In the genomic region with DNA sequence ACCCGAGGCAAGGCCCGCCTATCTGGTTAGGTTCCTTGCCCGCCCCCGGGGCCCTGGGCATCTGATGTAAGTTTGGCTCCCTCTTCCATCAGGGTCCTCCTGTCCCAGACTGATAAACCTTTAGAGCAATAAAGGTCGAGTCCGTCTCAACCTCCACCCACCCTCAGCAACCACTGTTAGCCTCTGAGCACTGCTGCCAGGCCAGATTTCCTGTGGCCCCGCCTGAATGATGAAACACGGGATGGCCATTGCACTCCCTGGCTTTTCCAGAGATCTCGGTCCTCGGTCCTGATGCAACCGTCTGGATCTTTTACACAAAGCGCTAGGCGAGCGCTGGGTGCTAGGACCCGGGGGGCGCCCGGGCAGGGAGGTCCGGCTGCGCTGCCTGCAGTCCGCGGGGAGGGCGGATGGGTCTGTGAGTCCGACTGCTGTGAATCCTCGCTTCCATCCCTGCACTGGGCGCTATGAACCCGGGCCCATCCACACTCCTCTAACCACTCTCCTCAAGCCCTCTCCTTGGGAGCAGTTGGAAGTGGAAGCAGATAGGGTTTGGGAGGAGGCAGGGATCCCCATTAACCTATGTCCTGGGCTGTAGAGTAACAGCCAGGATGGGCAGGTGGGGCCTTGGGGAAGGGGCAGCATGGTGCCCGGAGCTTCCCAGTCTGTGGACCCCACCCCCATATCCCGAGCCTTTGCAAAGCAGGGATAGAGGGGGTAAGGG, we compare ENCODE assay signal across 8 cellular contexts. TPM values are rescaled to one million over a fixed set of nuclear protein-coding genes. Genes with fewer than 3 reads are reported as not detected.
DNase-seq lines count a peak whose midpoint lies in the region; ATAC-seq and TF ChIP-seq lines count a peak whose summit lies in the region.

No MANE protein-coding gene starts in this region.

- H3K9me3 Mint-ChIP-seq in activated naive CD4-positive, alpha-beta T cell treated with anti-CD3 and anti-CD28 coated beads, Interleukin-2, amount 10 ng/mL, durations not matched to agents 7 days and 5 days: no peaks in the 10 kb centered on the region
- no peaks in the 10 kb centered on the region for H3K9me3 Mint-ChIP-seq in natural killer cell

- H3K27me3 ChIP-seq in foreskin keratinocyte: no peaks in the 10 kb centered on the region

- TF ChIP-seq CTCF in foreskin keratinocyte (conservative IDR thresholded peaks at IDR 0.05): no peak
- TF ChIP-seq CTCF in natural killer cell (IDR thresholded peaks at IDR 0.05): no peak

- CTCF ChIA-PET in activated naive CD4-positive, alpha-beta T cell treated with anti-CD3 and anti-CD28 coated beads, Interleukin-2, amount 10 ng/mL, durations not matched to agents 7 days and 5 days (lab: Charles Lee): interaction anchor here (0.9 to 6.2 kb wide), 11 partner anchors 8 to 194 kb away, joined by 3 to 101 read pairs (median 3); no protein-coding TSS in a partner anchor

- peak overlapping the region; percentile 99 for H3K4me3 Mint-ChIP-seq in activated naive CD4-positive, alpha-beta T cell treated with anti-CD3 and anti-CD28 coated beads, Interleukin-2, amount 10 ng/mL, durations not matched to agents 7 days and 5 days
- peak overlapping the region; percentile 99 for H3K4me3 Mint-ChIP-seq in natural killer cell

- no peaks in the 10 kb centered on the region for H3K27me3 Mint-ChIP-seq in activated naive CD4-positive, alpha-beta T cell treated with anti-CD3 and anti-CD28 coated beads, Interleukin-2, amount 10 ng/mL, durations not matched to agents 7 days and 5 days
- H3K27me3 Mint-ChIP-seq in natural killer cell (ENCODE audit: low read depth in 2 of 2): no peaks in the 10 kb centered on the region

- ATAC-seq in HG03135 (IDR thresholded peaks at IDR 0.05; ENCODE audit: unreplicated experiment): peak; percentile 26
- peak; percentile 42 for ATAC-seq in foreskin keratinocyte
- peak in 2 of 3 donors; percentile 13 to 17 for ATAC-seq in natural killer cell
- ATAC-seq in GM18519 (IDR thresholded peaks at IDR 0.05; ENCODE audit: low FRiP score, unreplicated experiment): no peak

- DNase-seq in AG08396 (ENCODE audit: low spot score): peak; percentile 91
- DNase-seq in NCI-H69 (lab: John Stamatoyannopoulos, UW): peak; percentile 93
- DNase-seq in activated naive CD4-positive, alpha-beta T cell treated with anti-CD3 and anti-CD28 coated beads, Interleukin-2, amount 10 ng/mL, durations not matched to agents 7 days and 5 days: peak; percentile 66
- peak in 1 of 2 donors; percentile 86 for DNase-seq in foreskin keratinocyte
- DNase-seq in natural killer cell: peak; percentile 59

- peaks cover 13% of the 10 kb centered on the region for H3K4me1 ChIP-seq in foreskin keratinocyte

- peaks cover 55% of the 10 kb centered on the region for H3K4me1 Mint-ChIP-seq in activated naive CD4-positive, alpha-beta T cell treated with anti-CD3 and anti-CD28 coated beads, Interleukin-2, amount 10 ng/mL, durations not matched to agents 7 days and 5 days
- peaks cover 33 to 57% of the 10 kb centered on the region in 2 donors for H3K4me1 Mint-ChIP-seq in natural killer cell

- intact Hi-C loops in natural killer cell (cut with micrococcal nuclease): loop anchor here (1.0 to 2.0 kb wide), 4 partner anchors 12 to 62 kb away; a partner anchor contains a TSS

- TF ChIP-seq POLR2A in GM10847 (IDR thresholded peaks at IDR 0.05; ENCODE audit: extremely low read depth, insufficient read length): peak; percentile 16

- H3K27ac ChIP-seq in foreskin keratinocyte: peak overlapping the region; percentile 62

- peak overlapping the region; percentile 96 for H3K27ac Mint-ChIP-seq in activated naive CD4-positive, alpha-beta T cell treated with anti-CD3 and anti-CD28 coated beads, Interleukin-2, amount 10 ng/mL, durations not matched to agents 7 days and 5 days
- peak overlapping the region; percentile 91 to 94 for H3K27ac Mint-ChIP-seq in natural killer cell

- H3K36me3 Mint-ChIP-seq in activated naive CD4-positive, alpha-beta T cell treated with anti-CD3 and anti-CD28 coated beads, Interleukin-2, amount 10 ng/mL, durations not matched to agents 7 days and 5 days: peaks cover 35% of the 10 kb centered on the region
- peaks cover 8% of the 10 kb centered on the region for H3K36me3 Mint-ChIP-seq in natural killer cell

RNA-seq across cellular contexts. Expression of a gene that starts 0.9 kb away (rescaled TPM):
- total RNA-seq in foreskin keratinocyte (276 and 302 TPM in 2 replicates), natural killer cell (100 to 1,000 TPM; 174 to 232 (median 200) TPM)
- 260 and 285 TPM in 2 replicates for polyA plus RNA-seq in foreskin keratinocyte

RNA-seq across cellular contexts. Expression of a gene that starts 56.8 kb away (rescaled TPM):
- 27.7 and 28.8 TPM in 2 replicates for total RNA-seq in foreskin keratinocyte
- polyA plus RNA-seq in foreskin keratinocyte: 15.8 and 18.8 TPM in 2 replicates
- total RNA-seq in natural killer cell: 10 to 100 TPM; 26.0 to 35.2 (median 29.3) TPM

RNA-seq across cellular contexts. Expression of a gene that starts 57.0 kb away (rescaled TPM):
- total RNA-seq in foreskin keratinocyte: 64.6 and 65.6 TPM in 2 replicates
- 80.3 and 85.6 TPM in 2 replicates for polyA plus RNA-seq in foreskin keratinocyte
- total RNA-seq in natural killer cell: 10 to 100 TPM; 70.9 to 77.0 (median 71.0) TPM
